In genomic region chr2:9473308-9473984, GRCh38 we compare ENCODE assay signal across 8 cellular contexts.
A peak's percentile ranks its signal among the peaks of the same experiment; 100 is the strongest.
DNase-seq lines count a peak whose midpoint lies in the region; ATAC-seq and TF ChIP-seq lines count a peak whose summit lies in the region.

No MANE protein-coding gene starts in this region.

- H3K27me3 ChIP-seq in mucosa of stomach (ENCODE audit: control insufficient read depth, insufficient read depth, low read length) = no peaks in the 10 kb centered on the region

- no peaks in the 10 kb centered on the region for H3K36me3 ChIP-seq in mucosa of stomach (ENCODE audit: control insufficient read depth, insufficient read depth, low read length)

- ATAC-seq in HG02840 (IDR thresholded peaks at IDR 0.05; ENCODE audit: low FRiP score, unreplicated experiment) = no peak
- no peak for ATAC-seq in GM19395 (IDR thresholded peaks at IDR 0.05; ENCODE audit: unreplicated experiment)

- DNase-seq in activated T-cell treated with anti-CD3 and anti-CD28 coated beads for 4 hours (peak; percentile 13), NCI-H226 (peak; percentile 9), choroid plexus epithelial cell (ENCODE audit: low read depth) (no peak), NCI-H524 (lab: John Stamatoyannopoulos, UW) (no peak)
- no peak for DNase-seq in activated T-cell treated with anti-CD3 and anti-CD28 coated beads, Interleukin-2, amount 50 U/mL, for 1 hour

- peak overlapping the region; percentile 80 for H3K9ac ChIP-seq in mucosa of stomach (ENCODE audit: low read length)

- peaks cover 7% of the 10 kb centered on the region for H3K4me1 ChIP-seq in mucosa of stomach (ENCODE audit: control insufficient read depth, insufficient read depth, low read length)

- peak; percentile 23 for TF ChIP-seq CTCF in choroid plexus epithelial cell (conservative IDR thresholded peaks at IDR 0.05; ENCODE audit: low read depth, low read length)

- H3K4me3 ChIP-seq in choroid plexus epithelial cell (ENCODE audit: low read depth, low read length) (peak overlapping the region; percentile 74), mucosa of stomach (ENCODE audit: low read length) (peak overlapping the region; percentile 78)

- H3K9me3 ChIP-seq in mucosa of stomach (ENCODE audit: control insufficient read depth, low read length) = no peaks in the 10 kb centered on the region

Comparison
In these comparisons a context has a peak if more than half of its experiments do, and no peak if none do; other contexts are left out.
1. DNase-seq: peak in activated T-cell treated with anti-CD3 and anti-CD28 coated beads for 4 hours (single experiment) and NCI-H226 (single experiment); none in activated T-cell treated with anti-CD3 and anti-CD28 coated beads, Interleukin-2, amount 50 U/mL, for 1 hour (single experiment), choroid plexus epithelial cell (single experiment) and NCI-H524 (0 of 2).